ENCODE assay signal across 13 cellular contexts in the genomic region with DNA sequence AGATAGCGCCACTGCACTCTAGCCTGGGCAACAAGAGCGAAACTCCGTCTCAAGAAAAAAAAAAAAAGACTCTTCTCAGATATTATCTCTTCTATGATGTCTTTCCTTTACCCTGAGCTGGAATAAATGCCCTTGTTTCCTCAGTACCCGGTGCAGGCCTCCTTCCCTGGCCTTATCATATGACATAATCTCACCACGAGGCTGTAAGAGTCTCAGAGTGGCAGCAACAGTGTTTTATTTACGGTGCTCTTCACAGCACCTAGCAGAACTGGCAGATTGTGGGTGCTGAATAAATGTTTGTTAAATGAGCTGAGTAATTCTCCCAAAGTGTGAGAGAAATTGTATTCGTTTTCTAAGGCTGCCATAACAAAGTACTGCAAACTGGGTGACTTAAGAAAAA.
DNase-seq lines count a peak whose midpoint lies in the region; ATAC-seq and TF ChIP-seq lines count a peak whose summit lies in the region.
"Had no signal": no experiment of that assay in that cellular context is flagged by ENCODE, and none has a peak within 500 bp of the region (broad histone marks: within the 10 kb centered on the region; RNA-seq: fewer than 3 reads in every experiment).

No MANE protein-coding gene starts in this region.

- H2AK5ac ChIP-seq in H9 (ENCODE audit: insufficient read length, low read length) = no peak overlapping the region

- H3K27ac ChIP-seq in H9 (ENCODE audit: insufficient read length, low read depth, low read length) (no peak overlapping the region), spleen (peak overlapping the region in 5 of 8 donors; percentile 47 to 67 (median 53)), psoas muscle (no peak overlapping the region)
- H3K27ac ChIP-seq: sigmoid colon had no signal

- no peaks in the 10 kb centered on the region for H3K79me2 ChIP-seq in H9 (ENCODE audit: insufficient read depth, low read length)

- H4K20me1 ChIP-seq in H9 (ENCODE audit: control insufficient read depth, insufficient read depth, insufficient read length) = no peaks in the 10 kb centered on the region

- no peak overlapping the region for H3K4me3 Mint-ChIP-seq in H9
- H3K4me3 Mint-ChIP-seq: activated CD4-positive, alpha-beta T cell treated with anti-CD3 and anti-CD28 coated beads, Interleukin-2, amount 10 ng/mL, durations not matched to agents 7 days and 5 days had no signal

- no peaks in the 10 kb centered on the region for H3K23me2 ChIP-seq in H9 (ENCODE audit: insufficient read length, low read depth, low read length, poor library complexity, severe bottlenecking)

- H3K9me3 ChIP-seq in H9 (ENCODE audit: control insufficient read depth, low read depth, low read length) (no peaks in the 10 kb centered on the region), spleen (peaks cover 0 to 5% (median 0%) of the 10 kb centered on the region in 8 donors), psoas muscle (no peaks in the 10 kb centered on the region)
- H3K9me3 ChIP-seq: sigmoid colon had no signal

- H3K4me3 ChIP-seq in epithelial cell of esophagus (ENCODE audit: low read length) (no peak overlapping the region), spleen (no peak overlapping the region), psoas muscle (no peak overlapping the region)
- H3K4me3 ChIP-seq: sigmoid colon had no signal

- no peaks in the 10 kb centered on the region for H3K36me3 Mint-ChIP-seq in H9 (ENCODE audit: insufficient read depth in 1 of 3, low read depth in 3 of 3)

- H3K4ac ChIP-seq in H9 (ENCODE audit: low read depth, low read length) = no peak overlapping the region

- H3K27me3 ChIP-seq in H9 (ENCODE audit: insufficient read depth, low read length) = no peaks in the 10 kb centered on the region
- H3K27me3 ChIP-seq in spleen (replicated peaks in 1 of 7) = no peaks in the 10 kb centered on the region
- no peaks in the 10 kb centered on the region for H3K27me3 ChIP-seq in psoas muscle (ENCODE audit: insufficient read depth in 3 of 3, low read length in 2 of 3)
- H3K27me3 ChIP-seq: sigmoid colon had no signal

- DNase-seq in H9 (no peak), RPMI7951 (ENCODE audit: low read depth) (peak; percentile 42), epithelial cell of esophagus (ENCODE audit: low read depth) (peak; percentile 13), spleen (no peak), psoas muscle (no peak), SHP77 treated with DMSO at 0.1 percent for 48 hours (lab: John Stamatoyannopoulos, UW) (no peak)
- DNase-seq: activated CD4-positive, alpha-beta T cell treated with anti-CD3 and anti-CD28 coated beads, Interleukin-2, amount 10 ng/mL, durations not matched to agents 7 days and 5 days; activated effector memory CD4-positive, alpha-beta T cell treated with anti-CD3 and anti-CD28 coated beads, Interleukin-2, amount 50 U/mL, for 16 hours; midbrain; NCI-H2227 treated with DMSO at 0.1 percent for 48 hours; sigmoid colon had no signal

- no peak overlapping the region for H3K14ac ChIP-seq in H9 (ENCODE audit: insufficient read depth, low read length)

- H3K36me3 ChIP-seq in spleen (no peaks in the 10 kb centered on the region), psoas muscle (ENCODE audit: insufficient read depth in 1 of 2, low read depth in 1 of 2) (no peaks in the 10 kb centered on the region)
- H3K36me3 ChIP-seq: sigmoid colon had no signal

- no peak for TF ChIP-seq POLR2A in spleen (IDR thresholded peaks at IDR 0.05)

- peak overlapping the region; percentile 40 for H2AFZ ChIP-seq in H9 (ENCODE audit: low read length)

- no peak overlapping the region for H2BK12ac ChIP-seq in H9 (ENCODE audit: insufficient read length, low read depth, low read length)

- H2BK5ac ChIP-seq in H9 (ENCODE audit: insufficient read length, low read length) = no peak overlapping the region

- H3T11ph ChIP-seq in H9 (ENCODE audit: low read length) = no peak overlapping the region

- no peaks in the 10 kb centered on the region; a peak in 1 of 4 replicates for H3K4me1 Mint-ChIP-seq in H9

- no peak overlapping the region for H4K91ac ChIP-seq in H9 (ENCODE audit: insufficient read length, low read depth, low read length)

- no peak overlapping the region for H3K56ac ChIP-seq in H9 (ENCODE audit: insufficient read length, low read depth, low read length)

- no peaks in the 10 kb centered on the region; a peak in 1 of 5 replicates for H3K9me3 Mint-ChIP-seq in H9

- H4K8ac ChIP-seq in H9 (replicated peaks; ENCODE audit: insufficient read length, low read depth, low read length) = no peak overlapping the region

- no peak for ATAC-seq in GM21737 (IDR thresholded peaks at IDR 0.05; ENCODE audit: unreplicated experiment)
- ATAC-seq in HG02798 (IDR thresholded peaks at IDR 0.05; ENCODE audit: poor library complexity, unreplicated experiment) = no peak
- no peak for ATAC-seq in psoas muscle

- H4K5ac ChIP-seq in H9 (ENCODE audit: insufficient read length, low read depth, low read length) = no peak overlapping the region

- H3K4me2 ChIP-seq in H9 (ENCODE audit: insufficient read depth, insufficient read length, low read length) = no peak overlapping the region

- H2BK120ac ChIP-seq in H9 (ENCODE audit: low read depth, low read length, poor library complexity, severe bottlenecking) = no peak overlapping the region

- no peak for TF ChIP-seq CTCF in H9 (conservative IDR thresholded peaks at IDR 0.05)
- TF ChIP-seq CTCF in epithelial cell of esophagus (IDR thresholded peaks at IDR 0.05; ENCODE audit: insufficient read depth, low read depth, low read length, missing control alignments) = no peak
- TF ChIP-seq CTCF in spleen (IDR thresholded peaks at IDR 0.05 in 8 of 11, conservative IDR thresholded peaks at IDR 0.05 in 3 of 11) = no peak
- TF ChIP-seq CTCF in psoas muscle (IDR thresholded peaks at IDR 0.05) = no peak

- H2BK15ac ChIP-seq in H9 (ENCODE audit: low read depth, low read length) = no peak overlapping the region

- H3K27me3 Mint-ChIP-seq in H9 (ENCODE audit: low read depth) = no peaks in the 10 kb centered on the region

- H3K23ac ChIP-seq in H9 (ENCODE audit: insufficient read length, low read depth, low read length) = no peak overlapping the region

- H2BK20ac ChIP-seq in H9 (ENCODE audit: low read depth, low read length, poor library complexity, severe bottlenecking) = no peak overlapping the region

- no peaks in the 10 kb centered on the region for H3K4me1 ChIP-seq in H9 (ENCODE audit: insufficient read depth, low read length)
- H3K4me1 ChIP-seq in spleen = peaks cover 0 to 4% (median 0%) of the 10 kb centered on the region in 6 donors
- no peaks in the 10 kb centered on the region for H3K4me1 ChIP-seq in psoas muscle

- no peak overlapping the region for H3K9ac ChIP-seq in H9 (ENCODE audit: extremely low read depth, insufficient read length, low read length)

- intact Hi-C loops in spleen (cut with DNase I; ENCODE audit: low total_unique reads) = no loop called here
- intact Hi-C loops in psoas muscle (cut with DNase I) = no loop called here

- no peak overlapping the region for H3K18ac ChIP-seq in H9 (ENCODE audit: insufficient read length, low read depth, low read length)

- no peaks in the 10 kb centered on the region for H3K79me1 ChIP-seq in H9 (ENCODE audit: insufficient read depth, low read depth, low read length, poor library complexity, severe bottlenecking)

- no CpG with 5 or more reads among the region's 7 CpGs for WGBS in H9 (ENCODE audit: extremely low coverage, insufficient read length, low lambda C conversion rate)
- WGBS in spleen, 5 donors = 51 to 55% (median 53%) methylated on average over 7 of the region's 7 CpGs
- WGBS in psoas muscle, 3 donors = 66 to 73% (median 68%) methylated on average over 7 of the region's 7 CpGs

- H3K27ac Mint-ChIP-seq in H9 = no peak overlapping the region; a peak in 1 of 7 replicates
- H3K27ac Mint-ChIP-seq: activated CD4-positive, alpha-beta T cell treated with anti-CD3 and anti-CD28 coated beads, Interleukin-2, amount 10 ng/mL, durations not matched to agents 7 days and 5 days had no signal

Comparison
In these comparisons a context has a peak if more than half of its experiments do, and no peak if none do; other contexts are left out.
1. DNase-seq: peak in RPMI7951 (single experiment) and epithelial cell of esophagus (single experiment); none in H9 (single experiment), spleen (single experiment), psoas muscle (0 of 2) and SHP77 treated with DMSO at 0.1 percent for 48 hours (single experiment).
2. H3K27ac ChIP-seq: peak in spleen (5 of 8); none in H9 (single experiment) and psoas muscle (single experiment).